10 cellular contexts compared by ENCODE assay signal in genomic region chr1:111604931-111605330, GRCh38.
DNase-seq lines count a peak whose midpoint lies in the region; ATAC-seq and TF ChIP-seq lines count a peak whose summit lies in the region.
"Had no signal": no experiment of that assay in that cellular context is flagged by ENCODE, and none has a peak within 500 bp of the region (broad histone marks: within the 10 kb centered on the region; RNA-seq: fewer than 3 reads in every experiment).

No MANE protein-coding gene starts in this region.

- H3K36me3 ChIP-seq in WERI-Rb-1: no peaks in the 10 kb centered on the region

- peak; percentile 86 for ATAC-seq in SK-N-SH treated with all-trans-retinoic acid at 6 μM for 48 hours
- ATAC-seq in HG03342 (IDR thresholded peaks at IDR 0.05; ENCODE audit: unreplicated experiment): no peak

- H3K27ac ChIP-seq in skin epidermis (peak overlapping the region in 13 of 21 experiments; percentile 5 to 86 (median 63)), WERI-Rb-1 (no peak overlapping the region)

- no peak overlapping the region for H3K4me3 ChIP-seq in skin epidermis
- H3K4me3 ChIP-seq in WERI-Rb-1 (ENCODE audit: low read depth, low read length): no peak overlapping the region

- H3K4me3 Mint-ChIP-seq in T-helper 2 cell treated with Interferon-gamma antibody and Interleukin-4, amounts not matched to agents 5 μg/mL and 100 μg/mL, for 36 hours: peak overlapping the region; percentile 71

- no peaks in the 10 kb centered on the region for H3K27me3 Mint-ChIP-seq in T-helper 2 cell treated with Interferon-gamma antibody and Interleukin-4, amounts not matched to agents 5 μg/mL and 100 μg/mL, for 36 hours (ENCODE audit: low read depth)

- no peak for TF ChIP-seq CTCF in WERI-Rb-1 (IDR thresholded peaks at IDR 0.05; ENCODE audit: low read depth, low read length)

- H3K4me1 Mint-ChIP-seq in T-helper 2 cell treated with Interferon-gamma antibody and Interleukin-4, amounts not matched to agents 5 μg/mL and 100 μg/mL, for 36 hours (ENCODE audit: low read depth): peaks cover 63% of the 10 kb centered on the region

- peaks cover 6% of the 10 kb centered on the region for H3K36me3 Mint-ChIP-seq in T-helper 2 cell treated with Interferon-gamma antibody and Interleukin-4, amounts not matched to agents 5 μg/mL and 100 μg/mL, for 36 hours (ENCODE audit: low read depth)

- H3K27me3 ChIP-seq in WERI-Rb-1 (ENCODE audit: insufficient read depth, low read depth, severe bottlenecking): no peaks in the 10 kb centered on the region

- peak overlapping the region; percentile 90 for H3K27ac Mint-ChIP-seq in T-helper 2 cell treated with Interferon-gamma antibody and Interleukin-4, amounts not matched to agents 5 μg/mL and 100 μg/mL, for 36 hours

- no peaks in the 10 kb centered on the region for H3K9me3 Mint-ChIP-seq in T-helper 2 cell treated with Interferon-gamma antibody and Interleukin-4, amounts not matched to agents 5 μg/mL and 100 μg/mL, for 36 hours

- no peak for DNase-seq in T-helper 2 cell treated with Interferon-gamma antibody and Interleukin-4, amounts not matched to agents 5 μg/mL and 100 μg/mL, for 36 hours (ENCODE audit: low spot score)
- DNase-seq in T-helper 2 cell: no peak
- DNase-seq in epidermal melanocyte (ENCODE audit: insufficient read length, low spot score): peak; percentile 33
- DNase-seq in WERI-Rb-1: no peak
- DNase-seq in D341Med (ENCODE audit: low spot score): no peak
- DNase-seq: glutamatergic neuron, NCI-H187 had no signal

- H3K9me3 ChIP-seq in WERI-Rb-1 (ENCODE audit: severe bottlenecking): no peaks in the 10 kb centered on the region

TF ChIP-seq in SK-N-SH treated with all-trans-retinoic acid at 6 μM for 48 hours, 23 proteins besides CTCF, POLR2A, EP300 and RAD21:
- TF ChIP-seq ZNF8 (CRISPR knock-in tag; IDR thresholded peaks at IDR 0.05): no peak
- no peak for TF ChIP-seq OSR1 (CRISPR knock-in tag; IDR thresholded peaks at IDR 0.05)
- no peak for TF ChIP-seq RARB (CRISPR knock-in tag; IDR thresholded peaks at IDR 0.05)
- TF ChIP-seq, protein P1, sequence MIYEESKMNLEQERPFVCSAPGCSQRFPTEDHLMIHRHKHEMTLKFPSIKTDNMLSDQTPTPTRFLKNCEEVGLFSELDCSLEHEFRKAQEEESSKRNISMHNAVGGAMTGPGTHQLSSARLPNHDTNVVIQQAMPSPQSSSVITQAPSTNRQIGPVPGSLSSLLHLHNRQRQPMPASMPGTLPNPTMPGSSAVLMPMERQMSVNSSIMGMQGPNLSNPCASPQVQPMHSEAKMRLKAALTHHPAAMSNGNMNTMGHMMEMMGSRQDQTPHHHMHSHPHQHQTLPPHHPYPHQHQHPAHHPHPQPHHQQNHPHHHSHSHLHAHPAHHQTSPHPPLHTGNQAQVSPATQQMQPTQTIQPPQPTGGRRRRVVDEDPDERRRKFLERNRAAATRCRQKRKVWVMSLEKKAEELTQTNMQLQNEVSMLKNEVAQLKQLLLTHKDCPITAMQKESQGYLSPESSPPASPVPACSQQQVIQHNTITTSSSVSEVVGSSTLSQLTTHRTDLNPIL (CRISPR knock-in tag; IDR thresholded peaks at IDR 0.05; ENCODE audit: low read depth): no peak
- no peak for TF ChIP-seq ESRRG (CRISPR knock-in tag; IDR thresholded peaks at IDR 0.05)
- TF ChIP-seq POU6F1 (CRISPR knock-in tag; IDR thresholded peaks at IDR 0.05; ENCODE audit: borderline replicate concordance, low read depth): no peak
- no peak for TF ChIP-seq ZC3H10 (CRISPR knock-in tag; IDR thresholded peaks at IDR 0.05)
- TF ChIP-seq CSRNP3 (CRISPR knock-in tag; IDR thresholded peaks at IDR 0.05): no peak
- TF ChIP-seq, protein P2, sequence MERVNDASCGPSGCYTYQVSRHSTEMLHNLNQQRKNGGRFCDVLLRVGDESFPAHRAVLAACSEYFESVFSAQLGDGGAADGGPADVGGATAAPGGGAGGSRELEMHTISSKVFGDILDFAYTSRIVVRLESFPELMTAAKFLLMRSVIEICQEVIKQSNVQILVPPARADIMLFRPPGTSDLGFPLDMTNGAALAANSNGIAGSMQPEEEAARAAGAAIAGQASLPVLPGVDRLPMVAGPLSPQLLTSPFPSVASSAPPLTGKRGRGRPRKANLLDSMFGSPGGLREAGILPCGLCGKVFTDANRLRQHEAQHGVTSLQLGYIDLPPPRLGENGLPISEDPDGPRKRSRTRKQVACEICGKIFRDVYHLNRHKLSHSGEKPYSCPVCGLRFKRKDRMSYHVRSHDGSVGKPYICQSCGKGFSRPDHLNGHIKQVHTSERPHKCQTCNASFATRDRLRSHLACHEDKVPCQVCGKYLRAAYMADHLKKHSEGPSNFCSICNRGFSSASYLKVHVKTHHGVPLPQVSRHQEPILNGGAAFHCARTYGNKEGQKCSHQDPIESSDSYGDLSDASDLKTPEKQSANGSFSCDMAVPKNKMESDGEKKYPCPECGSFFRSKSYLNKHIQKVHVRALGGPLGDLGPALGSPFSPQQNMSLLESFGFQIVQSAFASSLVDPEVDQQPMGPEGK (CRISPR knock-in tag; IDR thresholded peaks at IDR 0.05; ENCODE audit: borderline replicate concordance): no peak
- no peak for TF ChIP-seq CSDC2 (CRISPR knock-in tag; IDR thresholded peaks at IDR 0.05)
- no peak for TF ChIP-seq PPARA (CRISPR knock-in tag; IDR thresholded peaks at IDR 0.05; ENCODE audit: borderline replicate concordance)
- no peak for TF ChIP-seq ARNTL (CRISPR knock-in tag; IDR thresholded peaks at IDR 0.05; ENCODE audit: borderline replicate concordance, low read depth)
- no peak for TF ChIP-seq ISL1 (CRISPR knock-in tag; IDR thresholded peaks at IDR 0.05)
- TF ChIP-seq, protein P3, sequence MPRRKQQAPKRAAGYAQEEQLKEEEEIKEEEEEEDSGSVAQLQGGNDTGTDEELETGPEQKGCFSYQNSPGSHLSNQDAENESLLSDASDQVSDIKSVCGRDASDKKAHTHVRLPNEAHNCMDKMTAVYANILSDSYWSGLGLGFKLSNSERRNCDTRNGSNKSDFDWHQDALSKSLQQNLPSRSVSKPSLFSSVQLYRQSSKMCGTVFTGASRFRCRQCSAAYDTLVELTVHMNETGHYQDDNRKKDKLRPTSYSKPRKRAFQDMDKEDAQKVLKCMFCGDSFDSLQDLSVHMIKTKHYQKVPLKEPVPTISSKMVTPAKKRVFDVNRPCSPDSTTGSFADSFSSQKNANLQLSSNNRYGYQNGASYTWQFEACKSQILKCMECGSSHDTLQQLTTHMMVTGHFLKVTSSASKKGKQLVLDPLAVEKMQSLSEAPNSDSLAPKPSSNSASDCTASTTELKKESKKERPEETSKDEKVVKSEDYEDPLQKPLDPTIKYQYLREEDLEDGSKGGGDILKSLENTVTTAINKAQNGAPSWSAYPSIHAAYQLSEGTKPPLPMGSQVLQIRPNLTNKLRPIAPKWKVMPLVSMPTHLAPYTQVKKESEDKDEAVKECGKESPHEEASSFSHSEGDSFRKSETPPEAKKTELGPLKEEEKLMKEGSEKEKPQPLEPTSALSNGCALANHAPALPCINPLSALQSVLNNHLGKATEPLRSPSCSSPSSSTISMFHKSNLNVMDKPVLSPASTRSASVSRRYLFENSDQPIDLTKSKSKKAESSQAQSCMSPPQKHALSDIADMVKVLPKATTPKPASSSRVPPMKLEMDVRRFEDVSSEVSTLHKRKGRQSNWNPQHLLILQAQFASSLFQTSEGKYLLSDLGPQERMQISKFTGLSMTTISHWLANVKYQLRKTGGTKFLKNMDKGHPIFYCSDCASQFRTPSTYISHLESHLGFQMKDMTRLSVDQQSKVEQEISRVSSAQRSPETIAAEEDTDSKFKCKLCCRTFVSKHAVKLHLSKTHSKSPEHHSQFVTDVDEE (CRISPR knock-in tag; IDR thresholded peaks at IDR 0.05): no peak
- TF ChIP-seq ZNF70 (CRISPR knock-in tag; IDR thresholded peaks at IDR 0.05): no peak
- TF ChIP-seq BACH2 (CRISPR knock-in tag; IDR thresholded peaks at IDR 0.05; ENCODE audit: borderline replicate concordance): no peak
